12 cellular contexts compared by ENCODE assay signal in the genomic region with DNA sequence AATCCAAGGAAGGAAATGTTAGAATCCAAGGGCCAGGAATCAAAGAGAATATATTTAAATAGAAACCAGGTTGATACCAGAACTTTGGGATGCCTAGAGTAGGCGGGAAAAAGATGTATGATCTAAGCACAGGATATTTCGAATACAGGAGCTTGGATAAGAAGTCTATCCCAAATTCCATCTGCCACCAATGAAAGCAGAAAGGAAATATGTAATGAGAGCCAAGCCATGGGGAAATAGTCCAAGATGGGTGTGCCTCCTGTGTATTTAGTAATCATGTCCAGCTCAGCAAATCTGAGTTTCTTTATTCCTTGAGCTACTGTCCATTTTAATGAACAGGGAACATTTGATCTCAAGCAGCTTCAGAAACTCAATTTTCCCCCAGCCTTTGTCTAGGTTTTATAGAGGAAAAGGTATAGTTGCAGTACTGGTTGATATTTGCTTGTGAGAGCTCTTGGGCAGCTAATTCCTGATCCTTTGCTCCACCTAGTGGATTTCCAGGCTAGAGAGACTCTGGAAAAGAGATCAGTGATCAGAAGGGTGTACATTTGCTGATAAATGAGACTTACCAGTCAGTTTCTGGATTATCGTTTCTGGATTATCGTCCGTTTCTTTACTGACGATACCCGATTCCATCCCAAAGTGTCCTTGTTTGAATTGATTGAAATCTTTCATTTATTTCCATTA. TPM values are rescaled to one million over a fixed set of nuclear protein-coding genes. Genes with fewer than 3 reads are reported as not detected.
DNase-seq lines count a peak whose midpoint lies in the region; ATAC-seq, FAIRE-seq and TF ChIP-seq lines count a peak whose summit lies in the region.
"Not testable (repeated sequence)": the region's sequence is repeated elsewhere in the genome, so short reads cannot be mapped to it uniquely, and the experiment has no call there.
"Had no signal": no experiment of that assay in that cellular context is flagged by ENCODE, and none has a peak within 500 bp of the region (broad histone marks: within the 10 kb centered on the region; RNA-seq: fewer than 3 reads in every experiment).

No MANE protein-coding gene starts in this region.

- TF ChIP-seq CTCF in 22Rv1 (IDR thresholded peaks at IDR 0.05) (peak; percentile 34), bronchial epithelial cell (IDR thresholded peaks at IDR 0.05; ENCODE audit: insufficient read depth, low read length, severe bottlenecking) (peak; percentile 5), fibroblast of villous mesenchyme (IDR thresholded peaks at IDR 0.05; ENCODE audit: insufficient read depth, low read depth, low read length) (peak; percentile 17)
- TF ChIP-seq CTCF in pancreas (IDR thresholded peaks at IDR 0.05), result not testable (repeated sequence)

- H3K9me3 ChIP-seq in SJCRH30 (replicated peaks); pancreas: not testable (repeated sequence)

- not testable (repeated sequence) for H3K27ac ChIP-seq in 22Rv1, SJCRH30, pancreas

- H3K36me3 ChIP-seq in SJCRH30; bronchial epithelial cell (ENCODE audit: control insufficient read depth, insufficient read depth, low read length); pancreas: not testable (repeated sequence)

- WGBS in pancreas, 2 donors, result 47 to 61% methylated on average over 7 of the region's 7 CpGs

- not testable (repeated sequence) for H3K4me1 ChIP-seq in SJCRH30, pancreas

- peak in 3 of 4 donors; percentile 73 to 81 (median 81) for ATAC-seq in pancreas

- FAIRE-seq in bronchial epithelial cell (lab: Jason Lieb, UNC); pancreas (lab: Jason Lieb, UNC): not testable (repeated sequence)

- in situ Hi-C loops in G401 (cut with HindIII; ENCODE audit: low sequenced_read_pairs), result not testable (repeated sequence)

- H3K27me3 ChIP-seq in SJCRH30; bronchial epithelial cell (ENCODE audit: control insufficient read depth, insufficient read depth, low read length); pancreas: not testable (repeated sequence)

- DNase-seq in G401 (ENCODE audit: low spot score) (peak; percentile 74), NCI-H146 (lab: John Stamatoyannopoulos, UW) (peak; percentile 2), SJCRH30 (peak; percentile 5 to 33), bronchial epithelial cell (ENCODE audit: low read depth) (peak; percentile 32), fibroblast of villous mesenchyme (ENCODE audit: low read depth) (peak; percentile 33), kidney tubule cell (ENCODE audit: low spot score) (peak; percentile 1)
- not testable (repeated sequence) for DNase-seq in pancreas

- intact Hi-C loops in pancreas (cut with DNase I), result not testable (repeated sequence)

- not testable (repeated sequence) for H3K4me3 ChIP-seq in SJCRH30; bronchial epithelial cell (ENCODE audit: low read depth, low read length); fibroblast of villous mesenchyme (ENCODE audit: low read depth, low read length); pancreas

RNA-seq across cellular contexts. Expression of gene FAM72A, which starts 28.3 kb away (rescaled TPM):
- 8.4 and 18.6 TPM in 2 replicates for total RNA-seq in G401 (2014; rRNA removed; shearing (Covaris generic))
- 17.9 and 18.4 TPM in 2 replicates for total RNA-seq in SJCRH30 (2014; rRNA removed; shearing (Covaris generic))
- total RNA-seq in bronchial epithelial cell (0.64 TPM in 1 of 2 replicates, not detected in the other), fibroblast of villous mesenchyme (2.3 and 3.5 TPM in 2 replicates), pancreas (1 to 10 TPM in 1 of 6 donors, under 1 TPM in 2, not detected in 3; 0.98 to 1.6 (median 0.98) TPM)
- under 1 TPM; 0.63 to 0.84 TPM for polyA plus RNA-seq in pancreas

RNA-seq across cellular contexts. Expression of gene SRGAP2, which starts 29.0 kb away (rescaled TPM):
- total RNA-seq in G401 (2014; rRNA removed; shearing (Covaris generic)), result 16.5 and 24.9 TPM in 2 replicates
- 60.7 and 67.7 TPM in 2 replicates for total RNA-seq in SJCRH30 (2014; rRNA removed; shearing (Covaris generic))
- 9.2 and 28.5 TPM in 2 replicates for total RNA-seq in bronchial epithelial cell
- 43.8 and 45.3 TPM in 2 replicates for total RNA-seq in fibroblast of villous mesenchyme
- 10 to 100 TPM in 5 of 6 donors, 1 to 10 TPM in 1; 8.0 to 36.3 (median 13.3) TPM for total RNA-seq in pancreas
- polyA plus RNA-seq in pancreas, result 10 to 100 TPM in 1 of 2 donors, 1 to 10 TPM in 1; 9.2 to 12.8 TPM

RNA-seq across cellular contexts. Expression of gene AVPR1B, which starts 57.1 kb away (rescaled TPM):
- not detected in 2 replicates for total RNA-seq in G401 (2014; rRNA removed; shearing (Covaris generic))
- total RNA-seq in SJCRH30 (2014; rRNA removed; shearing (Covaris generic)), result 0.04 and 0.05 TPM in 2 replicates
- total RNA-seq in bronchial epithelial cell, result not detected in 2 replicates
- total RNA-seq in fibroblast of villous mesenchyme, result not detected in 2 replicates
- total RNA-seq in pancreas, result under 1 TPM; 0.13 to 0.43 (median 0.24) TPM
- 1 to 10 TPM in 1 of 2 donors, under 1 TPM in 1; 0.68 to 1.1 TPM for polyA plus RNA-seq in pancreas
- total RNA-seq: activated naive CD4-positive, alpha-beta T cell treated with anti-CD3 and anti-CD28 coated beads, Interleukin-2, amount 50 U/mL, for 72 hours; H7; psoas muscle had no signal
- polyA plus RNA-seq: esophagus, psoas muscle had no signal
